ENCODE assay signal across 26 cellular contexts in the genomic region with DNA sequence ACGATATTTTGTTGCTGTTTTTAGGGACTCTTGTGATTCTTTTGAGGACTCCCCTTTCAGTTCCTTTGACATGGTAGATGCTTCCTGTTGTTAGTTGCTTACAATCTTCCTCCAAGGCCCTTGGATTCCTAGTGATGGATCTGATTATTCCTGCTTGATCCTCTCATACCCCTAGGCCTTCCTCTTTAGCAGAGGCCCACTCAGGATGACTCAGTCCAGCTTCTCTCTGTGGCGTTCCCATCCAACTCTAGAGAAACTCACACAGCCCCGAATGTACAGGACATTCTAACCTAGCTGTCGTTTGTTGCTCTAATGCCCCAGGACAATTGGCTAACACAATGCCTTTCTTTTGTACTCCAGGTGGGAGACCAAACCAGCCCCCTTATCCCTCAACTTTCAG.
"Had no signal": no experiment of that assay in that cellular context is flagged by ENCODE, and none has a peak within 500 bp of the region (broad histone marks: within the 10 kb centered on the region; RNA-seq: fewer than 3 reads in every experiment).

No MANE protein-coding gene starts in this region.

- H3K36me3 Mint-ChIP-seq: activated CD4-positive, alpha-beta memory T cell treated with anti-CD3 and anti-CD28 coated beads for 36 hours; activated naive CD4-positive, alpha-beta T cell treated with anti-CD3 and anti-CD28 coated beads, Interleukin-2, amount 50 U/mL, for 24 hours; memory B cell; naive thymus-derived CD4-positive, alpha-beta T cell had no signal

- H3K27ac ChIP-seq: colonic mucosa, gastroesophageal sphincter, hepatocyte, right atrium auricular region, tibial nerve, VCaP had no signal

- H3K4me2 ChIP-seq: hepatocyte had no signal

- H3K4me3 Mint-ChIP-seq: activated CD4-positive, alpha-beta memory T cell treated with anti-CD3 and anti-CD28 coated beads for 36 hours; activated CD4-positive, alpha-beta T cell treated with anti-CD3 and anti-CD28 coated beads, Interleukin-2, amount 10 ng/mL, durations not matched to agents 24 days and 14 days; activated naive CD4-positive, alpha-beta T cell treated with anti-CD3 and anti-CD28 coated beads, Interleukin-2, amount 50 U/mL, for 24 hours; activated naive CD8-positive, alpha-beta T cell treated with anti-CD3 and anti-CD28 coated beads, Interleukin-2, amount 50 U/mL, for 24 hours; activated T-cell treated with anti-CD3 and anti-CD28 coated beads, Interleukin-2, amount 50 U/mL, for 4 hours; activated T-helper 17 cell treated with anti-CD3 and anti-CD28 coated beads, Interleukin-2, amount 50 U/mL, for 72 hours; memory B cell; naive thymus-derived CD4-positive, alpha-beta T cell; neural crest cell had no signal

- H3K79me2 ChIP-seq: hepatocyte had no signal

- H3K27me3 Mint-ChIP-seq: activated CD4-positive, alpha-beta memory T cell treated with anti-CD3 and anti-CD28 coated beads for 36 hours; activated CD4-positive, alpha-beta T cell treated with anti-CD3 and anti-CD28 coated beads, Interleukin-2, amount 10 ng/mL, durations not matched to agents 24 days and 14 days; activated naive CD4-positive, alpha-beta T cell treated with anti-CD3 and anti-CD28 coated beads, Interleukin-2, amount 50 U/mL, for 24 hours; activated naive CD8-positive, alpha-beta T cell treated with anti-CD3 and anti-CD28 coated beads, Interleukin-2, amount 50 U/mL, for 24 hours; activated T-helper 17 cell treated with anti-CD3 and anti-CD28 coated beads, Interleukin-2, amount 50 U/mL, for 72 hours; memory B cell; naive thymus-derived CD4-positive, alpha-beta T cell had no signal

- FAIRE-seq: endometrium, kidney had no signal

- H3K9me3 ChIP-seq: colonic mucosa, gastroesophageal sphincter, right atrium auricular region, tibial nerve had no signal

- H3K4me1 ChIP-seq: colonic mucosa, gastroesophageal sphincter, right atrium auricular region had no signal

- H3K9me3 Mint-ChIP-seq: activated CD4-positive, alpha-beta T cell treated with anti-CD3 and anti-CD28 coated beads, Interleukin-2, amount 10 ng/mL, durations not matched to agents 24 days and 14 days; activated naive CD4-positive, alpha-beta T cell treated with anti-CD3 and anti-CD28 coated beads, Interleukin-2, amount 50 U/mL, for 24 hours; activated T-cell treated with anti-CD3 and anti-CD28 coated beads, Interleukin-2, amount 50 U/mL, for 4 hours; neural crest cell had no signal

- H3K4me3 ChIP-seq: colonic mucosa, gastroesophageal sphincter, hepatocyte, right atrium auricular region, tibial nerve had no signal

- H2AFZ ChIP-seq: hepatocyte had no signal

- ATAC-seq: activated CD4-positive, CD25-positive, alpha-beta regulatory T cell treated with anti-CD3 and anti-CD28 coated beads, Interleukin-2, amount 50 U/mL, for 24 hours; activated naive CD8-positive, alpha-beta T cell treated with anti-CD3 and anti-CD28 coated beads, Interleukin-2, amount 50 U/mL, for 24 hours; activated T-cell treated with anti-CD3 and anti-CD28 coated beads, Interleukin-2, amount 50 U/mL, for 4 hours; activated T-helper 17 cell treated with anti-CD3 and anti-CD28 coated beads, Interleukin-2, amount 50 U/mL, for 72 hours; gastroesophageal sphincter; naive thymus-derived CD4-positive, alpha-beta T cell had no signal

- H3K4me1 Mint-ChIP-seq: activated CD4-positive, alpha-beta T cell treated with anti-CD3 and anti-CD28 coated beads, Interleukin-2, amount 10 ng/mL, durations not matched to agents 24 days and 14 days; activated naive CD4-positive, alpha-beta T cell treated with anti-CD3 and anti-CD28 coated beads, Interleukin-2, amount 50 U/mL, for 24 hours; activated naive CD8-positive, alpha-beta T cell treated with anti-CD3 and anti-CD28 coated beads, Interleukin-2, amount 50 U/mL, for 24 hours; activated T-helper 17 cell treated with anti-CD3 and anti-CD28 coated beads, Interleukin-2, amount 50 U/mL, for 72 hours; memory B cell; naive thymus-derived CD4-positive, alpha-beta T cell; neural crest cell had no signal

- H3K27ac Mint-ChIP-seq: activated CD4-positive, alpha-beta memory T cell treated with anti-CD3 and anti-CD28 coated beads for 36 hours; activated CD4-positive, alpha-beta T cell treated with anti-CD3 and anti-CD28 coated beads, Interleukin-2, amount 10 ng/mL, durations not matched to agents 24 days and 14 days; activated naive CD4-positive, alpha-beta T cell treated with anti-CD3 and anti-CD28 coated beads, Interleukin-2, amount 50 U/mL, for 24 hours; activated naive CD8-positive, alpha-beta T cell treated with anti-CD3 and anti-CD28 coated beads, Interleukin-2, amount 50 U/mL, for 24 hours; activated T-helper 17 cell treated with anti-CD3 and anti-CD28 coated beads, Interleukin-2, amount 50 U/mL, for 72 hours; memory B cell; naive thymus-derived CD4-positive, alpha-beta T cell had no signal

- H3K36me3 ChIP-seq: colonic mucosa, gastroesophageal sphincter, right atrium auricular region, tibial nerve had no signal

- H3K27me3 ChIP-seq: colonic mucosa, gastroesophageal sphincter, hepatocyte, right atrium auricular region, tibial nerve had no signal

- DNase-seq: activated CD4-positive, alpha-beta memory T cell treated with anti-CD3 and anti-CD28 coated beads for 36 hours; activated CD4-positive, alpha-beta T cell treated with anti-CD3 and anti-CD28 coated beads, Interleukin-2, amount 10 ng/mL, durations not matched to agents 24 days and 14 days; activated CD8-positive, alpha-beta memory T cell treated with anti-CD3 and anti-CD28 coated beads, Interleukin-2, amount 50 U/mL, for 48 hours; activated naive CD8-positive, alpha-beta T cell treated with anti-CD3 and anti-CD28 coated beads, Interleukin-2, amount 50 U/mL, for 24 hours; activated T-cell treated with anti-CD3 and anti-CD28 coated beads, Interleukin-2, amount 50 U/mL, for 4 hours; colonic mucosa; effector CD8-positive, alpha-beta T cell; erythroblast; kidney; midbrain; naive thymus-derived CD4-positive, alpha-beta T cell; occipital lobe; stimulated activated CD4-positive, alpha-beta T cell treated with anti-CD3 and anti-CD28 coated beads, Interleukin-15, amount 100 ng/mL, for 24 hours; stimulated activated CD4-positive, alpha-beta T cell treated with anti-CD3 and anti-CD28 coated beads, Interleukin-2, amount 100 ng/mL, for 24 hours; stimulated activated naive CD4-positive, alpha-beta T cell had no signal
